8 cellular contexts compared by ENCODE assay signal in genomic region chr6:114096553-114097172, GRCh38.
DNase-seq lines count a peak whose midpoint lies in the region; ATAC-seq and TF ChIP-seq lines count a peak whose summit lies in the region.

No MANE protein-coding gene starts in this region.

- no peaks in the 10 kb centered on the region for H3K4me1 Mint-ChIP-seq in activated CD4-positive, alpha-beta memory T cell treated with anti-CD3 and anti-CD28 coated beads for 36 hours (ENCODE audit: low read depth)
- H3K4me1 Mint-ChIP-seq in activated CD4-positive, alpha-beta memory T cell treated with anti-CD3 and anti-CD28 coated beads, Interleukin-2, amount 10 ng/mL, durations not matched to agents 7 days and 5 days: no peaks in the 10 kb centered on the region
- no peaks in the 10 kb centered on the region; the same call in 2 of the 3 replicates for H3K4me1 Mint-ChIP-seq in GM23338
- H3K4me1 Mint-ChIP-seq in activated T-helper 2 cell treated with anti-CD3 and anti-CD28 coated beads, Interferon-gamma antibody, Interleukin-2, Interleukin-4, amounts not matched to agents 10 μg/mL and 5 μg/mL and 100 μg/mL, durations not matched to agents 14 hours and 24 hours and 36 hours (ENCODE audit: low read depth): no peaks in the 10 kb centered on the region

- H3K36me3 ChIP-seq in GM23338 (ENCODE audit: insufficient read depth) (no peaks in the 10 kb centered on the region), lower lobe of right lung (no peaks in the 10 kb centered on the region)

- H3K4me2 ChIP-seq in GM23338: no peak overlapping the region

- POLR2A ChIA-PET in activated CD4-positive, alpha-beta memory T cell treated with anti-CD3 and anti-CD28 coated beads for 36 hours (lab: Charles Lee): no interaction called here
- POLR2A ChIA-PET in activated CD4-positive, alpha-beta memory T cell treated with anti-CD3 and anti-CD28 coated beads, Interleukin-2, amount 10 ng/mL, durations not matched to agents 7 days and 5 days (lab: Charles Lee): no interaction called here

- CTCF ChIA-PET in activated CD4-positive, alpha-beta memory T cell treated with anti-CD3 and anti-CD28 coated beads for 36 hours (lab: Charles Lee): interaction anchor here (3.9 kb wide), 1 partner anchor 12 kb away, joined by 30 read pairs; no protein-coding TSS in a partner anchor
- CTCF ChIA-PET in activated CD4-positive, alpha-beta memory T cell treated with anti-CD3 and anti-CD28 coated beads, Interleukin-2, amount 10 ng/mL, durations not matched to agents 7 days and 5 days (lab: Charles Lee): interaction anchor here (0.7 to 1.1 kb wide), 4 partner anchors 10 to 115 kb away, joined by 3 to 5 read pairs (median 3); no protein-coding TSS in a partner anchor

- ATAC-seq in GM23338 (no peak), lower lobe of right lung (no peak)

- H4K20me1 ChIP-seq in GM23338 (replicated peaks; ENCODE audit: insufficient read depth): no peaks in the 10 kb centered on the region

- DNase-seq in activated CD4-positive, alpha-beta memory T cell treated with anti-CD3 and anti-CD28 coated beads for 36 hours: peak; percentile 10
- DNase-seq in activated CD4-positive, alpha-beta memory T cell treated with anti-CD3 and anti-CD28 coated beads, Interleukin-2, amount 10 ng/mL, durations not matched to agents 7 days and 5 days: no peak
- DNase-seq in GM23338 (ENCODE audit: low spot score) (peak; percentile 79), NCI-H2029 treated with DMSO at 0.1 percent for 48 hours (lab: John Stamatoyannopoulos, UW) (peak; percentile 30), astrocyte of the hippocampus (ENCODE audit: low read depth, low spot score) (peak; percentile 65), lower lobe of right lung (no peak), T1000 (lab: John Stamatoyannopoulos, UW) (no peak)
- no peak for DNase-seq in activated T-helper 2 cell treated with anti-CD3 and anti-CD28 coated beads, Interferon-gamma antibody, Interleukin-2, Interleukin-4, amounts not matched to agents 10 μg/mL and 5 μg/mL and 100 μg/mL, durations not matched to agents 14 hours and 24 hours and 36 hours (ENCODE audit: low spot score)

- no peak overlapping the region for H3K27ac Mint-ChIP-seq in activated CD4-positive, alpha-beta memory T cell treated with anti-CD3 and anti-CD28 coated beads for 36 hours
- no peak overlapping the region for H3K27ac Mint-ChIP-seq in activated CD4-positive, alpha-beta memory T cell treated with anti-CD3 and anti-CD28 coated beads, Interleukin-2, amount 10 ng/mL, durations not matched to agents 7 days and 5 days
- no peak overlapping the region for H3K27ac Mint-ChIP-seq in GM23338
- no peak overlapping the region for H3K27ac Mint-ChIP-seq in activated T-helper 2 cell treated with anti-CD3 and anti-CD28 coated beads, Interferon-gamma antibody, Interleukin-2, Interleukin-4, amounts not matched to agents 10 μg/mL and 5 μg/mL and 100 μg/mL, durations not matched to agents 14 hours and 24 hours and 36 hours

- H3K27me3 ChIP-seq in GM23338 (ENCODE audit: insufficient read depth): no peaks in the 10 kb centered on the region
- no peaks in the 10 kb centered on the region for H3K27me3 ChIP-seq in lower lobe of right lung (ENCODE audit: low read depth)

- H3K36me3 Mint-ChIP-seq in activated CD4-positive, alpha-beta memory T cell treated with anti-CD3 and anti-CD28 coated beads for 36 hours: no peaks in the 10 kb centered on the region
- H3K36me3 Mint-ChIP-seq in activated CD4-positive, alpha-beta memory T cell treated with anti-CD3 and anti-CD28 coated beads, Interleukin-2, amount 10 ng/mL, durations not matched to agents 7 days and 5 days (ENCODE audit: low read depth): no peaks in the 10 kb centered on the region
- no peaks in the 10 kb centered on the region for H3K36me3 Mint-ChIP-seq in GM23338 (ENCODE audit: low read depth)
- H3K36me3 Mint-ChIP-seq in activated T-helper 2 cell treated with anti-CD3 and anti-CD28 coated beads, Interferon-gamma antibody, Interleukin-2, Interleukin-4, amounts not matched to agents 10 μg/mL and 5 μg/mL and 100 μg/mL, durations not matched to agents 14 hours and 24 hours and 36 hours (ENCODE audit: low read depth): no peaks in the 10 kb centered on the region

- H3K4me3 Mint-ChIP-seq in activated CD4-positive, alpha-beta memory T cell treated with anti-CD3 and anti-CD28 coated beads for 36 hours: no peak overlapping the region
- H3K4me3 Mint-ChIP-seq in activated CD4-positive, alpha-beta memory T cell treated with anti-CD3 and anti-CD28 coated beads, Interleukin-2, amount 10 ng/mL, durations not matched to agents 7 days and 5 days: no peak overlapping the region
- H3K4me3 Mint-ChIP-seq in GM23338: no peak overlapping the region
- H3K4me3 Mint-ChIP-seq in activated T-helper 2 cell treated with anti-CD3 and anti-CD28 coated beads, Interferon-gamma antibody, Interleukin-2, Interleukin-4, amounts not matched to agents 10 μg/mL and 5 μg/mL and 100 μg/mL, durations not matched to agents 14 hours and 24 hours and 36 hours (ENCODE audit: low read depth): no peak overlapping the region

- TF ChIP-seq CTCF in GM23338 (conservative IDR thresholded peaks at IDR 0.05; ENCODE audit: low read depth in 2 of 2): peak; percentile 73 to 97
- peak; percentile 73 for TF ChIP-seq CTCF in lower lobe of right lung (IDR thresholded peaks at IDR 0.05)

- H3K4me1 ChIP-seq in GM23338 (ENCODE audit: insufficient read depth) (no peaks in the 10 kb centered on the region), lower lobe of right lung (no peaks in the 10 kb centered on the region)

- no peaks in the 10 kb centered on the region for H3K9me3 Mint-ChIP-seq in activated CD4-positive, alpha-beta memory T cell treated with anti-CD3 and anti-CD28 coated beads for 36 hours
- no peaks in the 10 kb centered on the region for H3K9me3 Mint-ChIP-seq in activated CD4-positive, alpha-beta memory T cell treated with anti-CD3 and anti-CD28 coated beads, Interleukin-2, amount 10 ng/mL, durations not matched to agents 7 days and 5 days
- H3K9me3 Mint-ChIP-seq in GM23338: no peaks in the 10 kb centered on the region
- H3K9me3 Mint-ChIP-seq in activated T-helper 2 cell treated with anti-CD3 and anti-CD28 coated beads, Interferon-gamma antibody, Interleukin-2, Interleukin-4, amounts not matched to agents 10 μg/mL and 5 μg/mL and 100 μg/mL, durations not matched to agents 14 hours and 24 hours and 36 hours: no peaks in the 10 kb centered on the region

- no peaks in the 10 kb centered on the region for H3K9me2 ChIP-seq in GM23338 (ENCODE audit: insufficient read depth)

- no peaks in the 10 kb centered on the region for H3K79me2 ChIP-seq in GM23338 (replicated peaks; ENCODE audit: insufficient read depth)

- H3K27me3 Mint-ChIP-seq in activated CD4-positive, alpha-beta memory T cell treated with anti-CD3 and anti-CD28 coated beads for 36 hours: peaks cover 4% of the 10 kb centered on the region
- H3K27me3 Mint-ChIP-seq in activated CD4-positive, alpha-beta memory T cell treated with anti-CD3 and anti-CD28 coated beads, Interleukin-2, amount 10 ng/mL, durations not matched to agents 7 days and 5 days: peaks cover 5% of the 10 kb centered on the region
- no peaks in the 10 kb centered on the region for H3K27me3 Mint-ChIP-seq in GM23338 (ENCODE audit: insufficient read depth, low read depth, poor library complexity)
- peaks cover 4% of the 10 kb centered on the region for H3K27me3 Mint-ChIP-seq in activated T-helper 2 cell treated with anti-CD3 and anti-CD28 coated beads, Interferon-gamma antibody, Interleukin-2, Interleukin-4, amounts not matched to agents 10 μg/mL and 5 μg/mL and 100 μg/mL, durations not matched to agents 14 hours and 24 hours and 36 hours (ENCODE audit: low read depth)

- no peaks in the 10 kb centered on the region for H3K9me3 ChIP-seq in lower lobe of right lung

- intact Hi-C loops in activated CD4-positive, alpha-beta memory T cell treated with anti-CD3 and anti-CD28 coated beads for 36 hours (cut with micrococcal nuclease): loop anchor here (5.0 kb wide), 2 partner anchors 206 to 1796 kb away; no protein-coding TSS in a partner anchor
- intact Hi-C loops in lower lobe of right lung (cut with DNase I): no loop called here
- intact Hi-C loops in activated T-helper 2 cell treated with anti-CD3 and anti-CD28 coated beads, Interferon-gamma antibody, Interleukin-2, Interleukin-4, amounts not matched to agents 10 μg/mL and 5 μg/mL and 100 μg/mL, durations not matched to agents 14 hours and 24 hours and 36 hours (cut with micrococcal nuclease): loop anchor here (10.0 kb wide), 1 partner anchor 1798 kb away; no protein-coding TSS in a partner anchor

- H3F3A ChIP-seq in GM23338 (replicated peaks; ENCODE audit: low read depth): no peaks in the 10 kb centered on the region

- H3K4me3 ChIP-seq in GM23338: no peak overlapping the region
- no peak overlapping the region for H3K4me3 ChIP-seq in lower lobe of right lung

- no peak overlapping the region for H2AFZ ChIP-seq in GM23338

- H3K27ac ChIP-seq in GM23338 (ENCODE audit: low read depth) (no peak overlapping the region), lower lobe of right lung (no peak overlapping the region)

TF ChIP-seq in GM23338, 12 proteins besides CTCF, POLR2A, EP300 and RAD21:
- no peak for TF ChIP-seq EZH2 (IDR thresholded peaks at IDR 0.05; ENCODE audit: low read depth, unreplicated experiment)

Comparison
In these comparisons a context has a peak if more than half of its experiments do, and no peak if none do; other contexts are left out.
1. DNase-seq: peak in activated CD4-positive, alpha-beta memory T cell treated with anti-CD3 and anti-CD28 coated beads for 36 hours (single experiment), GM23338 (single experiment), NCI-H2029 treated with DMSO at 0.1 percent for 48 hours (single experiment) and astrocyte of the hippocampus (single experiment); none in activated CD4-positive, alpha-beta memory T cell treated with anti-CD3 and anti-CD28 coated beads, Interleukin-2, amount 10 ng/mL, durations not matched to agents 7 days and 5 days (single experiment), lower lobe of right lung (single experiment), T1000 (single experiment) and activated T-helper 2 cell treated with anti-CD3 and anti-CD28 coated beads, Interferon-gamma antibody, Interleukin-2, Interleukin-4, amounts not matched to agents 10 μg/mL and 5 μg/mL and 100 μg/mL, durations not matched to agents 14 hours and 24 hours and 36 hours (single experiment).